Comparison of ENCODE assay signal across 8 cellular contexts in the genomic region with DNA sequence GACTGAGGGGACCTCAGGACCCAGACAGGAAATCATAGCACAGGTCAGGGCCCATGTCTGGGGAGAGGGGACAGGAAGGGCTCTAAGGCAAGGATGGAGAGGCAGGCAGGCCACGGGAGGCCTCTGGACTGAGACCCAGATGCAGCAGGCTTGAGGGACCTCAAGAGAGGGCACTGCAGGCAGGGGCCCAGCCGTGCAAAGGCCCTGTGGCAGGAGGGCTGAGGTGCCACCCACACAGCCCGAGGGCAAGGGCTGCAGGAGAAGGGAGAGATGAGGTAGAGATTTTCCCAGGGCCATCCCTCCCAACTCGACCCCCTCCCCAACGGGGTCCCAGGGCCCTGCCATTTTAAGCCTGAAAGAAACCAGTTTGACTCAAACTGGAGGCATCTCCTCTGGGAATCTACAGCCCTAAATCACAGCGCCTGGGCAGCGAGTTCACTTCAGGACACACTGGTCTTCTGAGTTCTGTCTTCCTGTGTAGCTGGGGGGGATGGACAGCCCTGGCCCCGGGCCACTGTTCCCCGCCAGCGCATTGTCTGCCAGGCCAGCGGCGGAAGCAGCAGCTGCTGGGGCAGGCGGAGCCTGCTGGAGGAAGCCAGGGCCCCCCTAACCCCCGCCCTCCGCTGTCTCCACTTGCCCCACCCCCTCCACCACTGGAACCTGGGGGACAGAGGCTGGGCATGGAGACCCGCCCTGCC. TPM values are rescaled to one million over a fixed set of nuclear protein-coding genes. Genes with fewer than 3 reads are reported as not detected.
DNase-seq lines count a peak whose midpoint lies in the region; ATAC-seq and TF ChIP-seq lines count a peak whose summit lies in the region.

No MANE protein-coding gene starts in this region.

- no peak overlapping the region for H2AFZ ChIP-seq in ACC112 (ENCODE audit: low read length, unreplicated experiment)

- H3K4me1 ChIP-seq in ACC112 (ENCODE audit: control insufficient read depth, insufficient read depth, low read length, unreplicated experiment) (peaks cover 33% of the 10 kb centered on the region), esophagus muscularis mucosa (peaks cover 67 to 78% (median 73%) of the 10 kb centered on the region in 4 donors), muscle layer of colon (ENCODE audit: insufficient read depth, low read length) (peaks cover 45% of the 10 kb centered on the region)
- H3K4me1 ChIP-seq in effector memory CD4-positive, alpha-beta T cell (ENCODE audit: control insufficient read depth, insufficient read depth, low read length, poor library complexity, severe bottlenecking): peaks cover 2% of the 10 kb centered on the region

- H3K36me3 ChIP-seq in ACC112 (ENCODE audit: insufficient read depth, low read length): no peaks in the 10 kb centered on the region
- H3K36me3 ChIP-seq in esophagus muscularis mucosa: no peaks in the 10 kb centered on the region
- H3K36me3 ChIP-seq in muscle layer of colon (ENCODE audit: insufficient read depth, low read length): no peaks in the 10 kb centered on the region
- H3K36me3 ChIP-seq in effector memory CD4-positive, alpha-beta T cell (ENCODE audit: control insufficient read depth, insufficient read depth, low read length): no peaks in the 10 kb centered on the region

- no peaks in the 10 kb centered on the region for H3K79me2 ChIP-seq in ACC112 (ENCODE audit: control insufficient read depth, insufficient read depth, low read length, unreplicated experiment)

- 24% methylated on average over 7 of the region's 16 CpGs for WGBS in esophagus muscularis mucosa

- DNase-seq in HL-60 (ENCODE audit: low read depth in 1 of 2, low spot score in 1 of 2) (peak; percentile 70 to 72), SK-N-DZ (ENCODE audit: low spot score) (peak; percentile 47), esophagus muscularis mucosa (ENCODE audit: extremely low spot score) (peak; percentile 98)
- no peak for DNase-seq in effector memory CD4-positive, alpha-beta T cell

- H3K4me3 Mint-ChIP-seq in activated T-helper 17 cell treated with anti-CD3 and anti-CD28 coated beads, Interleukin-2, amount 50 U/mL, for 72 hours: no peak overlapping the region

- H3K9ac ChIP-seq in muscle layer of colon (ENCODE audit: low read length): no peak overlapping the region

- no peaks in the 10 kb centered on the region for H3K4me1 Mint-ChIP-seq in activated T-helper 17 cell treated with anti-CD3 and anti-CD28 coated beads, Interleukin-2, amount 50 U/mL, for 72 hours

- no peaks in the 10 kb centered on the region for H3K27me3 ChIP-seq in ACC112 (ENCODE audit: insufficient read depth, low read length)
- H3K27me3 ChIP-seq in HL-60 (ENCODE audit: insufficient read depth, poor library complexity, severe bottlenecking): no peaks in the 10 kb centered on the region
- no peaks in the 10 kb centered on the region for H3K27me3 ChIP-seq in esophagus muscularis mucosa
- H3K27me3 ChIP-seq in muscle layer of colon (ENCODE audit: control insufficient read depth in 1 of 2, insufficient read depth in 2 of 2, low read length in 2 of 2): no peaks in the 10 kb centered on the region
- no peaks in the 10 kb centered on the region for H3K27me3 ChIP-seq in effector memory CD4-positive, alpha-beta T cell (replicated peaks; ENCODE audit: control insufficient read depth, insufficient read depth, low read length, poor library complexity, severe bottlenecking)

- H3K27ac ChIP-seq in ACC112 (ENCODE audit: low read depth, low read length): peak overlapping the region; percentile 90
- H3K27ac ChIP-seq in HL-60 (replicated peaks): peak overlapping the region; percentile 33
- peak overlapping the region; percentile 73 to 82 (median 79) for H3K27ac ChIP-seq in esophagus muscularis mucosa (replicated peaks in 1 of 4)
- peak overlapping the region; percentile 88 for H3K27ac ChIP-seq in muscle layer of colon (ENCODE audit: low read depth, low read length)
- H3K27ac ChIP-seq in effector memory CD4-positive, alpha-beta T cell (ENCODE audit: insufficient read depth, low read length, poor library complexity, severe bottlenecking): no peak overlapping the region

- no peak for ATAC-seq in activated T-helper 17 cell treated with anti-CD3 and anti-CD28 coated beads, Interleukin-2, amount 50 U/mL, for 72 hours (replicated peaks)
- ATAC-seq in GM18517 (IDR thresholded peaks at IDR 0.05; ENCODE audit: unreplicated experiment): no peak

- no peak overlapping the region for H3K27ac Mint-ChIP-seq in activated T-helper 17 cell treated with anti-CD3 and anti-CD28 coated beads, Interleukin-2, amount 50 U/mL, for 72 hours

- intact Hi-C loops in esophagus muscularis mucosa (cut with DNase I): loop anchor here (5.0 kb wide), 1 partner anchor 315 kb away; no protein-coding TSS in a partner anchor

- no peaks in the 10 kb centered on the region for H3K9me3 Mint-ChIP-seq in activated T-helper 17 cell treated with anti-CD3 and anti-CD28 coated beads, Interleukin-2, amount 50 U/mL, for 72 hours

- peak overlapping the region; percentile 48 for H3K4me3 ChIP-seq in ACC112 (ENCODE audit: low read depth, low read length)
- no peak overlapping the region for H3K4me3 ChIP-seq in HL-60 (replicated peaks; ENCODE audit: insufficient read depth, low read length)
- H3K4me3 ChIP-seq in esophagus muscularis mucosa: peak overlapping the region in 3 of 4 donors; percentile 5 to 16 (median 7)
- H3K4me3 ChIP-seq in muscle layer of colon (ENCODE audit: low read depth in 1 of 2, low read length in 2 of 2): peak overlapping the region; percentile 14 to 22
- H3K4me3 ChIP-seq in effector memory CD4-positive, alpha-beta T cell (ENCODE audit: insufficient read depth, low read depth, low read length, poor library complexity, severe bottlenecking): no peak overlapping the region

- TF ChIP-seq POLR2A in esophagus muscularis mucosa (IDR thresholded peaks at IDR 0.05; ENCODE audit: low read depth): no peak

- TF ChIP-seq CTCF in HL-60 (IDR thresholded peaks at IDR 0.05; ENCODE audit: insufficient read depth, low read length): no peak
- TF ChIP-seq CTCF in esophagus muscularis mucosa (IDR thresholded peaks at IDR 0.05): no peak

- H3K27me3 Mint-ChIP-seq in activated T-helper 17 cell treated with anti-CD3 and anti-CD28 coated beads, Interleukin-2, amount 50 U/mL, for 72 hours: peaks cover 11% of the 10 kb centered on the region

- H3K9me3 ChIP-seq in esophagus muscularis mucosa: no peaks in the 10 kb centered on the region
- H3K9me3 ChIP-seq in muscle layer of colon (ENCODE audit: low read length): no peaks in the 10 kb centered on the region
- H3K9me3 ChIP-seq in effector memory CD4-positive, alpha-beta T cell (ENCODE audit: control insufficient read depth, low read length): no peaks in the 10 kb centered on the region

- H3K36me3 Mint-ChIP-seq in activated T-helper 17 cell treated with anti-CD3 and anti-CD28 coated beads, Interleukin-2, amount 50 U/mL, for 72 hours (ENCODE audit: low read depth): no peaks in the 10 kb centered on the region

- TF ChIP-seq EP300 in esophagus muscularis mucosa (IDR thresholded peaks at IDR 0.05): no peak

RNA-seq across cellular contexts. Expression of gene WNT7B, which starts 20.3 kb away (rescaled TPM):
- polyA plus RNA-seq in SK-N-DZ (2014; cell fraction: cytosol; rRNA removed): 0.16 and 0.22 TPM in 2 replicates
- polyA plus RNA-seq in SK-N-DZ (2014; cell fraction: nucleus; rRNA removed): not detected in 2 replicates
- not detected for total RNA-seq in esophagus muscularis mucosa
- total RNA-seq in activated T-helper 17 cell treated with anti-CD3 and anti-CD28 coated beads, Interleukin-2, amount 50 U/mL, for 72 hours: not detected

Comparison
In these comparisons a context has a peak if more than half of its experiments do, and no peak if none do; other contexts are left out.
1. H3K4me3 ChIP-seq: peak in ACC112 (single experiment), esophagus muscularis mucosa (3 of 4) and muscle layer of colon (2 of 2); none in HL-60 (single experiment) and effector memory CD4-positive, alpha-beta T cell (single experiment).
2. DNase-seq: peak in HL-60 (2 of 2), SK-N-DZ (single experiment) and esophagus muscularis mucosa (single experiment); none in effector memory CD4-positive, alpha-beta T cell (0 of 3).